ENCODE assay signal across 1 cellular context in the genomic region with DNA sequence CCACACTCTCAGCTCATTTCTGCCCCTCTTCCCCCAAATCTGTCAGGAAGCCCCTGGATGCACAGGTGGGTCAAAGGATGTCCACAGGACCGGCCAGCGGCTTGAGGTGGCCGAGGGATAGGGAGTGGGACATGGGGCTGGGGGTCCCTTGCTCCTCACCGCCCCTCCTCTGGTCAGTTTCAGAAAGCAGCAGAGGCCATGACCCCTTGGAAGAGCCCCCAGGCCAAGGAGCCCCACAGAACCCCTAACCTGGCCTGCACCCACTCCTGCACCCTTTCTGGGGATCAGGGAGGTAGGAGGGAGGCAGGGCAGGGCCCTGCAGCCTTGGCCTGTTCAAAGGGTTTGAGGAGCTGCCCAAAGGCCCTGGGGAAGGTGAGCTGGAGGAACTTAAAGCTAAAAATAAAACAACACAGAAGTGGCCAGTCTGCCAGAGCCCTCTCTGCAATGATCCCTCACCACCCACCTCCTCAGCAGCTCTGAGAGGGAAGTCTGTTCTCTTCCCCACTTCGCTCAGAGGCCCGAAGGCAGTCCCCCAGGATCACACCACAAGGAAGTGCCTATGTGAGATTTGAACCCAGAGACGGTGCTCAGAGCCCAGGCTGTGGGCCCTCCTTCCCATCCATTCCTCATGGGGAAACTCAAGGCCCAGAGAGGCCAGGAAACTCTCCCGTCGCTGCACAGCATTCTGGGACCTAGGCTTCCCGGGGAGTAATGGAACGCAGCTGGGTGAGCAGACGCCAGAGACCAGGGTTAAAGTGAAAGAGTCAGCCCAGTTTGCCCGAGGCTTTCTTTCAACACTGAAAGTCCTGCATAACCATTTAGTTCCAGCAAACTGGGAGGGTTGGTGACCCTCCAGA.
TF ChIP-seq lines count a peak whose summit lies in the region.

No MANE protein-coding gene starts in this region.

TF ChIP-seq in HepG2, 621 proteins besides CTCF, POLR2A, EP300 and RAD21:
- TF ChIP-seq SATB2 (CRISPR knock-in tag; IDR thresholded peaks at IDR 0.05) (no peak), SAP130 (CRISPR knock-in tag; IDR thresholded peaks at IDR 0.05; ENCODE audit: low read depth) (no peak), EZH2 (conservative IDR thresholded peaks at IDR 0.05; ENCODE audit: low read depth, low read length) (no peak), ZNF350 (CRISPR knock-in tag; IDR thresholded peaks at IDR 0.05; ENCODE audit: borderline replicate concordance, low read depth) (no peak), ZNF121 (CRISPR knock-in tag; IDR thresholded peaks at IDR 0.05) (no peak), ZMYM3 (CRISPR knock-in tag; IDR thresholded peaks at IDR 0.05) (peak; percentile 63), ZNF768 (CRISPR knock-in tag; IDR thresholded peaks at IDR 0.05) (peak; percentile 96), ZNF850 (CRISPR knock-in tag; conservative IDR thresholded peaks at IDR 0.05) (no peak), ZNF451 (CRISPR knock-in tag; IDR thresholded peaks at IDR 0.05) (no peak)
- TF ChIP-seq, protein P1, sequence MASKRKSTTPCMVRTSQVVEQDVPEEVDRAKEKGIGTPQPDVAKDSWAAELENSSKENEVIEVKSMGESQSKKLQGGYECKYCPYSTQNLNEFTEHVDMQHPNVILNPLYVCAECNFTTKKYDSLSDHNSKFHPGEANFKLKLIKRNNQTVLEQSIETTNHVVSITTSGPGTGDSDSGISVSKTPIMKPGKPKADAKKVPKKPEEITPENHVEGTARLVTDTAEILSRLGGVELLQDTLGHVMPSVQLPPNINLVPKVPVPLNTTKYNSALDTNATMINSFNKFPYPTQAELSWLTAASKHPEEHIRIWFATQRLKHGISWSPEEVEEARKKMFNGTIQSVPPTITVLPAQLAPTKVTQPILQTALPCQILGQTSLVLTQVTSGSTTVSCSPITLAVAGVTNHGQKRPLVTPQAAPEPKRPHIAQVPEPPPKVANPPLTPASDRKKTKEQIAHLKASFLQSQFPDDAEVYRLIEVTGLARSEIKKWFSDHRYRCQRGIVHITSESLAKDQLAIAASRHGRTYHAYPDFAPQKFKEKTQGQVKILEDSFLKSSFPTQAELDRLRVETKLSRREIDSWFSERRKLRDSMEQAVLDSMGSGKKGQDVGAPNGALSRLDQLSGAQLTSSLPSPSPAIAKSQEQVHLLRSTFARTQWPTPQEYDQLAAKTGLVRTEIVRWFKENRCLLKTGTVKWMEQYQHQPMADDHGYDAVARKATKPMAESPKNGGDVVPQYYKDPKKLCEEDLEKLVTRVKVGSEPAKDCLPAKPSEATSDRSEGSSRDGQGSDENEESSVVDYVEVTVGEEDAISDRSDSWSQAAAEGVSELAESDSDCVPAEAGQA (IDR thresholded peaks at IDR 0.05; ENCODE audit: low read depth) = no peak
- TF ChIP-seq, protein P1 (CRISPR knock-in tag; IDR thresholded peaks at IDR 0.05; ENCODE audit: borderline replicate concordance) = no peak
- TF ChIP-seq, protein P2, sequence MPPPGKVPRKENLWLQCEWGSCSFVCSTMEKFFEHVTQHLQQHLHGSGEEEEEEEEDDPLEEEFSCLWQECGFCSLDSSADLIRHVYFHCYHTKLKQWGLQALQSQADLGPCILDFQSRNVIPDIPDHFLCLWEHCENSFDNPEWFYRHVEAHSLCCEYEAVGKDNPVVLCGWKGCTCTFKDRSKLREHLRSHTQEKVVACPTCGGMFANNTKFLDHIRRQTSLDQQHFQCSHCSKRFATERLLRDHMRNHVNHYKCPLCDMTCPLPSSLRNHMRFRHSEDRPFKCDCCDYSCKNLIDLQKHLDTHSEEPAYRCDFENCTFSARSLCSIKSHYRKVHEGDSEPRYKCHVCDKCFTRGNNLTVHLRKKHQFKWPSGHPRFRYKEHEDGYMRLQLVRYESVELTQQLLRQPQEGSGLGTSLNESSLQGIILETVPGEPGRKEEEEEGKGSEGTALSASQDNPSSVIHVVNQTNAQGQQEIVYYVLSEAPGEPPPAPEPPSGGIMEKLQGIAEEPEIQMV (CRISPR knock-in tag; IDR thresholded peaks at IDR 0.05; ENCODE audit: low read depth) = no peak
